Comparison of ENCODE assay signal across 20 cellular contexts in genomic region chr1:228095161-228095560, GRCh38. TPM values are rescaled to one million over a fixed set of nuclear protein-coding genes. Genes with fewer than 3 reads are reported as not detected.
DNase-seq lines count a peak whose midpoint lies in the region; ATAC-seq and TF ChIP-seq lines count a peak whose summit lies in the region.
"Had no signal": no experiment of that assay in that cellular context is flagged by ENCODE, and none has a peak within 500 bp of the region (broad histone marks: within the 10 kb centered on the region; RNA-seq: fewer than 3 reads in every experiment).

No MANE protein-coding gene starts in this region.

- no peak for ATAC-seq in activated CD8-positive, alpha-beta T cell treated with anti-CD3 and anti-CD28 coated beads for 36 hours
- ATAC-seq in activated CD4-positive, CD25-positive, alpha-beta regulatory T cell treated with anti-CD3 and anti-CD28 coated beads, Interleukin-2, amount 50 U/mL, for 24 hours, result no peak
- ATAC-seq: activated CD8-positive, alpha-beta memory T cell treated with anti-CD3 and anti-CD28 coated beads, Interleukin-2, amount 10 ng/mL, durations not matched to agents 7 days and 5 days; foreskin keratinocyte had no signal

- intact Hi-C loops in spleen (cut with DNase I; ENCODE audit: low total_unique reads), result no loop called here
- intact Hi-C loops in activated CD8-positive, alpha-beta T cell treated with anti-CD3 and anti-CD28 coated beads for 36 hours (cut with micrococcal nuclease), result no loop called here

- no peak overlapping the region for H3K27ac ChIP-seq in spleen
- H3K27ac ChIP-seq: C4-2B, foreskin keratinocyte, HL-60, SK-N-MC had no signal

- H3K36me3 Mint-ChIP-seq in endothelial cell (ENCODE audit: low read depth, unreplicated experiment), result peaks cover 31% of the 10 kb centered on the region
- peaks cover 81% of the 10 kb centered on the region for H3K36me3 Mint-ChIP-seq in activated CD8-positive, alpha-beta T cell treated with anti-CD3 and anti-CD28 coated beads for 36 hours (ENCODE audit: low read depth)

- H3K4me3 ChIP-seq in spleen, result no peak overlapping the region
- H3K4me3 ChIP-seq: SK-N-MC had no signal

- CTCF ChIA-PET in activated CD8-positive, alpha-beta T cell treated with anti-CD3 and anti-CD28 coated beads for 36 hours (lab: Charles Lee), result no interaction called here

- H3K27me3 Mint-ChIP-seq in endothelial cell (ENCODE audit: unreplicated experiment), result peaks cover 12% of the 10 kb centered on the region
- no peaks in the 10 kb centered on the region for H3K27me3 Mint-ChIP-seq in activated CD8-positive, alpha-beta T cell treated with anti-CD3 and anti-CD28 coated beads for 36 hours
- H3K27me3 Mint-ChIP-seq: activated CD8-positive, alpha-beta memory T cell treated with anti-CD3 and anti-CD28 coated beads, Interleukin-2, amount 10 ng/mL, durations not matched to agents 7 days and 5 days had no signal

- H3K4me3 Mint-ChIP-seq in endothelial cell (ENCODE audit: unreplicated experiment), result peak overlapping the region; percentile 24
- H3K4me3 Mint-ChIP-seq in activated CD8-positive, alpha-beta T cell treated with anti-CD3 and anti-CD28 coated beads for 36 hours, result no peak overlapping the region
- H3K4me3 Mint-ChIP-seq: activated CD8-positive, alpha-beta memory T cell treated with anti-CD3 and anti-CD28 coated beads, Interleukin-2, amount 10 ng/mL, durations not matched to agents 7 days and 5 days; HFFc6 had no signal

- H3K27ac Mint-ChIP-seq in endothelial cell (ENCODE audit: unreplicated experiment), result no peak overlapping the region
- H3K27ac Mint-ChIP-seq in activated CD8-positive, alpha-beta T cell treated with anti-CD3 and anti-CD28 coated beads for 36 hours, result no peak overlapping the region
- H3K27ac Mint-ChIP-seq: activated CD8-positive, alpha-beta memory T cell treated with anti-CD3 and anti-CD28 coated beads, Interleukin-2, amount 10 ng/mL, durations not matched to agents 7 days and 5 days had no signal

- TF ChIP-seq CTCF in endothelial cell (IDR thresholded peaks at IDR 0.05; ENCODE audit: unreplicated experiment), result no peak
- no peak for TF ChIP-seq CTCF in spleen (IDR thresholded peaks at IDR 0.05 in 8 of 11, conservative IDR thresholded peaks at IDR 0.05 in 3 of 11)
- TF ChIP-seq CTCF in activated CD8-positive, alpha-beta T cell treated with anti-CD3 and anti-CD28 coated beads for 36 hours (IDR thresholded peaks at IDR 0.05), result no peak

- H3K36me3 ChIP-seq in spleen, result peaks cover 0 to 95% (median 41%) of the 10 kb centered on the region in 6 donors

- 96 to 99% (median 98%) methylated on average over 4 of the region's 4 CpGs for WGBS in spleen, 5 donors

- H3K4me1 Mint-ChIP-seq in endothelial cell (ENCODE audit: unreplicated experiment), result peaks cover 33% of the 10 kb centered on the region
- peaks cover 36% of the 10 kb centered on the region for H3K4me1 Mint-ChIP-seq in activated CD8-positive, alpha-beta T cell treated with anti-CD3 and anti-CD28 coated beads for 36 hours (ENCODE audit: low read depth)

- POLR2A ChIA-PET in activated CD8-positive, alpha-beta T cell treated with anti-CD3 and anti-CD28 coated beads for 36 hours (lab: Charles Lee), result interaction anchor here (1.0 to 5.6 kb wide), 3 partner anchors 8 to 12 kb away, joined by 3 to 40 read pairs (median 4); partner anchors contain the start of gene ARF1

- no peak for TF ChIP-seq POLR2A in spleen (IDR thresholded peaks at IDR 0.05)

- no peaks in the 10 kb centered on the region for H3K27me3 ChIP-seq in spleen (replicated peaks in 1 of 7)
- H3K27me3 ChIP-seq: foreskin keratinocyte had no signal

- H3K4me1 ChIP-seq in spleen, result peaks cover 29 to 96% (median 66%) of the 10 kb centered on the region in 6 donors

- H3K9me3 ChIP-seq in spleen, result peaks cover 0 to 18% (median 15%) of the 10 kb centered on the region in 8 donors

- H3K9me3 Mint-ChIP-seq in endothelial cell (ENCODE audit: unreplicated experiment), result no peaks in the 10 kb centered on the region
- H3K9me3 Mint-ChIP-seq in activated CD8-positive, alpha-beta T cell treated with anti-CD3 and anti-CD28 coated beads for 36 hours, result peaks cover 14% of the 10 kb centered on the region

- peak; percentile 43 for DNase-seq in activated effector memory CD4-positive, alpha-beta T cell treated with anti-CD3 and anti-CD28 coated beads, Interleukin-2, amount 50 U/mL, for 16 hours
- DNase-seq in activated effector memory CD4-positive, alpha-beta T cell treated with Interleukin-2 at 50 U/mL for 16 hours, result no peak
- DNase-seq in HuH-7.5 (ENCODE audit: low spot score) (peak; percentile 5), endothelial cell (ENCODE audit: low spot score) (no peak), spleen (peak; percentile 25), putamen (ENCODE audit: low spot score) (no peak)
- no peak for DNase-seq in activated CD8-positive, alpha-beta T cell treated with anti-CD3 and anti-CD28 coated beads for 36 hours
- DNase-seq: DMS79 treated with DMSO at 0.1 percent for 48 hours; foreskin keratinocyte; HFFc6; hippocampal formation; MM.1S; NCI-H1694 treated with DMSO at 0.1 percent for 48 hours; stimulated activated CD4-positive, alpha-beta T cell treated with anti-CD3 and anti-CD28 coated beads, Interleukin-2, amount 100 ng/mL, for 48 hours; T1000 had no signal

RNA-seq across cellular contexts. Expression of gene C1orf35, which starts 8.0 kb away (rescaled TPM):
- total RNA-seq in endothelial cell (ENCODE audit: unreplicated experiment), result 23.2 TPM
- total RNA-seq in spleen, result 10 to 100 TPM in 6 of 7 donors, 1 to 10 TPM in 1; 7.3 to 14.2 (median 11.9) TPM
- polyA plus RNA-seq in spleen, result 10 to 100 TPM; 18.7 to 23.4 (median 21.7) TPM
- 10 to 100 TPM; 22.2 to 23.5 TPM for total RNA-seq in activated CD8-positive, alpha-beta T cell treated with anti-CD3 and anti-CD28 coated beads for 36 hours

RNA-seq across cellular contexts. Expression of gene ARF1, which starts 12.7 kb away (rescaled TPM):
- 393 TPM for total RNA-seq in endothelial cell (ENCODE audit: unreplicated experiment)
- 100 to 1,000 TPM; 302 to 387 (median 338) TPM for total RNA-seq in spleen
- polyA plus RNA-seq in spleen, result 100 to 1,000 TPM; 150 to 282 (median 231) TPM
- total RNA-seq in activated CD8-positive, alpha-beta T cell treated with anti-CD3 and anti-CD28 coated beads for 36 hours, result 100 to 1,000 TPM; 349 to 350 TPM

RNA-seq across cellular contexts. Expression of gene MRPL55, which starts 13.9 kb away (rescaled TPM):
- 47.5 TPM for total RNA-seq in endothelial cell (ENCODE audit: unreplicated experiment)
- total RNA-seq in spleen, result 100 to 1,000 TPM in 1 of 7 donors, 10 to 100 TPM in 6; 32.3 to 103 (median 39.0) TPM
- 100 to 1,000 TPM in 2 of 3 donors, 10 to 100 TPM in 1; 95.2 to 114 (median 111) TPM for polyA plus RNA-seq in spleen
- total RNA-seq in activated CD8-positive, alpha-beta T cell treated with anti-CD3 and anti-CD28 coated beads for 36 hours, result 10 to 100 TPM; 67.8 to 68.3 TPM

RNA-seq across cellular contexts. Expression of gene GUK1, which starts 44.9 kb away (rescaled TPM):
- total RNA-seq in endothelial cell (ENCODE audit: unreplicated experiment), result 280 TPM
- total RNA-seq in spleen, result 100 to 1,000 TPM; 167 to 218 (median 186) TPM
- polyA plus RNA-seq in spleen, result 100 to 1,000 TPM; 279 to 499 (median 316) TPM
- 100 to 1,000 TPM; 375 to 376 TPM for total RNA-seq in activated CD8-positive, alpha-beta T cell treated with anti-CD3 and anti-CD28 coated beads for 36 hours

RNA-seq across cellular contexts. Expression of gene GJC2, which starts 54.6 kb away (rescaled TPM):
- total RNA-seq in endothelial cell (ENCODE audit: unreplicated experiment) (13.0 TPM), spleen (1 to 10 TPM in 6 of 7 donors, under 1 TPM in 1; 0.94 to 3.5 (median 2.4) TPM)
- polyA plus RNA-seq in spleen, result under 1 TPM; 0.35 to 0.96 (median 0.67) TPM
- 1 to 10 TPM; 3.4 to 3.5 TPM for total RNA-seq in activated CD8-positive, alpha-beta T cell treated with anti-CD3 and anti-CD28 coated beads for 36 hours

Comparison
In these comparisons a context has a peak if more than half of its experiments do, and no peak if none do; other contexts are left out.
1. DNase-seq: peak in activated effector memory CD4-positive, alpha-beta T cell treated with anti-CD3 and anti-CD28 coated beads, Interleukin-2, amount 50 U/mL, for 16 hours (single experiment), HuH-7.5 (single experiment) and spleen (single experiment); none in activated effector memory CD4-positive, alpha-beta T cell treated with Interleukin-2 at 50 U/mL for 16 hours (single experiment), endothelial cell (single experiment), putamen (single experiment) and activated CD8-positive, alpha-beta T cell treated with anti-CD3 and anti-CD28 coated beads for 36 hours (single experiment).